In genomic region chr3:125120370-125121122, GRCh38 we compare ENCODE assay signal across 10 cellular contexts.
DNase-seq lines count a peak whose midpoint lies in the region; ATAC-seq lines count a peak whose summit lies in the region.
"Had no signal": no experiment of that assay in that cellular context is flagged by ENCODE, and none has a peak within 500 bp of the region (broad histone marks: within the 10 kb centered on the region; RNA-seq: fewer than 3 reads in every experiment).

No MANE protein-coding gene starts in this region.

- no peaks in the 10 kb centered on the region for H3K27me3 ChIP-seq in CD4-positive, alpha-beta memory T cell (ENCODE audit: insufficient read depth, low read length)

- H3K9me3 Mint-ChIP-seq in CD4-positive, alpha-beta memory T cell = peaks cover 0 to 3% (median 0%) of the 10 kb centered on the region in 8 donors

- peak overlapping the region; percentile 69 for H3K27ac ChIP-seq in temporal lobe (ENCODE audit: low read depth, low read length)
- no peak overlapping the region for H3K27ac ChIP-seq in CD4-positive, alpha-beta memory T cell (ENCODE audit: low read depth, low read length)
- H3K27ac ChIP-seq: A549, neutrophil had no signal

- ATAC-seq in GM18870 (IDR thresholded peaks at IDR 0.05; ENCODE audit: unreplicated experiment) = no peak
- ATAC-seq: A549 had no signal

- peaks cover 16 to 30% (median 23%) of the 10 kb centered on the region in 4 donors for H3K4me1 Mint-ChIP-seq in CD4-positive, alpha-beta memory T cell

- H3K4me3 Mint-ChIP-seq in CD4-positive, alpha-beta memory T cell = peak overlapping the region in 3 of 8 donors; percentile 22 to 43 (median 39)

- H3K27ac Mint-ChIP-seq in CD4-positive, alpha-beta memory T cell = peak overlapping the region in 2 of 7 donors; percentile 23 to 24

- H3K4me3 ChIP-seq in CD4-positive, alpha-beta memory T cell (ENCODE audit: low read length in 2 of 2) = no peak overlapping the region
- H3K4me3 ChIP-seq: A549 had no signal

- no peaks in the 10 kb centered on the region for H3K9me3 ChIP-seq in CD4-positive, alpha-beta memory T cell (ENCODE audit: control insufficient read depth in 1 of 2, low read length in 2 of 2)
- H3K9me3 ChIP-seq: A549, neutrophil had no signal

- CTCF ChIA-PET in CD4-positive, alpha-beta memory T cell (lab: Charles Lee; ENCODE audit: partially characterized antibody) = no interaction called here

- H3K36me3 ChIP-seq in CD4-positive, alpha-beta memory T cell (ENCODE audit: insufficient read depth, low read length) = no peaks in the 10 kb centered on the region
- H3K36me3 ChIP-seq: neutrophil had no signal

- H3K4me1 ChIP-seq in CD4-positive, alpha-beta memory T cell (ENCODE audit: insufficient read depth, low read length) = peaks cover 27% of the 10 kb centered on the region

- no peaks in the 10 kb centered on the region for H3K36me3 Mint-ChIP-seq in CD4-positive, alpha-beta memory T cell

- no peaks in the 10 kb centered on the region for H3K27me3 Mint-ChIP-seq in CD4-positive, alpha-beta memory T cell

- intact Hi-C loops in CD4-positive, alpha-beta memory T cell (cut with micrococcal nuclease) = loop anchor here (5.0 kb wide), 1 partner anchor 68 kb away; no protein-coding TSS in a partner anchor

- peak; percentile 32 for DNase-seq in NCI-H82 (lab: John Stamatoyannopoulos, UW)
- DNase-seq in NCI-H82 treated with DMSO at 0.1 percent for 48 hours (lab: John Stamatoyannopoulos, UW; ENCODE audit: unreplicated experiment) = no peak
- peak in 41 of 56 donors; percentile 22 to 81 (median 50) for DNase-seq in amygdala (lab: John Stamatoyannopoulos, UW)
- DNase-seq in left kidney (ENCODE audit: low read depth, low spot score) = peak; percentile 57
- no peak for DNase-seq in CD4-positive, alpha-beta memory T cell
- DNase-seq in NCI-H2029 (lab: John Stamatoyannopoulos, UW) = no peak

- POLR2A ChIA-PET in CD4-positive, alpha-beta memory T cell (lab: Charles Lee; ENCODE audit: partially characterized antibody) = no interaction called here

Comparison
In these comparisons a context has a peak if more than half of its experiments do, and no peak if none do; other contexts are left out.
1. DNase-seq: peak in NCI-H82 (single experiment), amygdala (41 of 56) and left kidney (single experiment); none in NCI-H82 treated with DMSO at 0.1 percent for 48 hours (single experiment), CD4-positive, alpha-beta memory T cell (0 of 5) and NCI-H2029 (single experiment).